ENCODE assay signal across 1 cellular context in genomic region chr19:6729573-6730152, GRCh38.
TF ChIP-seq lines count a peak whose summit lies in the region.

No MANE protein-coding gene starts in this region.

TF ChIP-seq in WTC11, 78 proteins besides CTCF, POLR2A, EP300 and RAD21 (continued from another document):
- TF ChIP-seq ZSCAN18 (CRISPR knock-in tag; IDR thresholded peaks at IDR 0.05) (no peak), ESRRA (CRISPR knock-in tag; IDR thresholded peaks at IDR 0.05; ENCODE audit: borderline replicate concordance) (no peak), ZNF512 (CRISPR knock-in tag; IDR thresholded peaks at IDR 0.05; ENCODE audit: borderline replicate concordance) (no peak), USF1 (CRISPR knock-in tag; IDR thresholded peaks at IDR 0.05) (no peak), FOXP1 (CRISPR knock-in tag; IDR thresholded peaks at IDR 0.05; ENCODE audit: borderline replicate concordance) (no peak), RORB (CRISPR knock-in tag; IDR thresholded peaks at IDR 0.05) (no peak), EMX1 (CRISPR knock-in tag; IDR thresholded peaks at IDR 0.05) (no peak), TEAD1 (CRISPR knock-in tag; IDR thresholded peaks at IDR 0.05) (no peak), E2F4 (CRISPR knock-in tag; IDR thresholded peaks at IDR 0.05; ENCODE audit: borderline replicate concordance, low read depth) (no peak)
- TF ChIP-seq, protein P1, sequence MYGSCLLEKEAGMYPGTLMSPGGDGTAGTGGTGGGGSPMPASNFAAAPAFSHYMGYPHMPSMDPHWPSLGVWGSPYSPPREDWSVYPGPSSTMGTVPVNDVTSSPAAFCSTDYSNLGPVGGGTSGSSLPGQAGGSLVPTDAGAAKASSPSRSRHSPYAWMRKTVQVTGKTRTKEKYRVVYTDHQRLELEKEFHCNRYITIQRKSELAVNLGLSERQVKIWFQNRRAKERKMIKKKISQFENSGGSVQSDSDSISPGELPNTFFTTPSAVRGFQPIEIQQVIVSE (CRISPR knock-in tag; IDR thresholded peaks at IDR 0.05; ENCODE audit: borderline replicate concordance), result no peak
- TF ChIP-seq, protein P2, sequence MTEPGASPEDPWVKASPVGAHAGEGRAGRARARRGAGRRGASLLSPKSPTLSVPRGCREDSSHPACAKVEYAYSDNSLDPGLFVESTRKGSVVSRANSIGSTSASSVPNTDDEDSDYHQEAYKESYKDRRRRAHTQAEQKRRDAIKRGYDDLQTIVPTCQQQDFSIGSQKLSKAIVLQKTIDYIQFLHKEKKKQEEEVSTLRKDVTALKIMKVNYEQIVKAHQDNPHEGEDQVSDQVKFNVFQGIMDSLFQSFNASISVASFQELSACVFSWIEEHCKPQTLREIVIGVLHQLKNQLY (CRISPR knock-in tag; IDR thresholded peaks at IDR 0.05), result no peak
